ENCODE assay signal across 1 cellular context in the genomic region with DNA sequence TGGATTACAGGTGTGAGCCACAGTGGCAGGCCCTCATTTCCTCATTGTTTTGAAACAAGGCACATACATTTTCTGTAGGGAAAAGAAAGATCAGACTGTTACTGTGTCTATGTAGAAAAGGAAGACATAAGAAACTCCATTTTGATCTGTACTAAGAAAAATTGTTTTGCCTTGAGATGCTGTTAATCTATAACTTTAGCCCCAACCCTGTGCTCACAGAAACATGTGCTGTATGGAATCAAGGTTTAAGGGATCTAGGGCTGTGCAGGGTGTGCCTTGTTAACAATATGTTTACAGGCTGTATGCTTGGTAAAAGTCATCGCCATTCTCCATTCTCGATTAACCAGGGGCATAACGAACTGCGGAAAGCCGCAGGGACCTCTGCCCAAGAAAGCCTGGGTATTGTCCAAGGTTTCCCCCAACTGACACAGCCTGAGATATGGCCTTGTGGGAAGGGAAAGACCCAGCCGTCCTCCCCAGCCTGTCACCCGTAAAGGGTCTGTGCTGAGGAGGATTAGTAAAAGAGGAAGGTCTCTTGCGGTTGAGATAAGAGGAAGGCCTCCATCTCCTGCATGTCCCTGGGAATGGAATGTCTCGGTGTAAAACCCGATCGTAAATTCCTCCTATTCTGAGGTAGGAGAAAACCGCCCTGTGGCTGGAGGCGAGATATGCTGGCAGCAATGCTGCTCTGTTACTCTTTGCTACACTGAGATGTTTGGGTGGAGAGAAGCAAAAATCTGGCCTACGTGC.
A peak's percentile ranks its signal among the peaks of the same experiment; 100 is the strongest.
TF ChIP-seq lines count a peak whose summit lies in the region.
"Not testable (repeated sequence)": the region's sequence is repeated elsewhere in the genome, so short reads cannot be mapped to it uniquely, and the experiment has no call there.

No MANE protein-coding gene starts in this region.

TF ChIP-seq in K562, 482 proteins besides CTCF, POLR2A, EP300 and RAD21 (continued from another document):
- TF ChIP-seq, protein P1, sequence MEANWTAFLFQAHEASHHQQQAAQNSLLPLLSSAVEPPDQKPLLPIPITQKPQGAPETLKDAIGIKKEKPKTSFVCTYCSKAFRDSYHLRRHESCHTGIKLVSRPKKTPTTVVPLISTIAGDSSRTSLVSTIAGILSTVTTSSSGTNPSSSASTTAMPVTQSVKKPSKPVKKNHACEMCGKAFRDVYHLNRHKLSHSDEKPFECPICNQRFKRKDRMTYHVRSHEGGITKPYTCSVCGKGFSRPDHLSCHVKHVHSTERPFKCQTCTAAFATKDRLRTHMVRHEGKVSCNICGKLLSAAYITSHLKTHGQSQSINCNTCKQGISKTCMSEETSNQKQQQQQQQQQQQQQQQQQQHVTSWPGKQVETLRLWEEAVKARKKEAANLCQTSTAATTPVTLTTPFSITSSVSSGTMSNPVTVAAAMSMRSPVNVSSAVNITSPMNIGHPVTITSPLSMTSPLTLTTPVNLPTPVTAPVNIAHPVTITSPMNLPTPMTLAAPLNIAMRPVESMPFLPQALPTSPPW (CRISPR knock-in tag; IDR thresholded peaks at IDR 0.05), result 0 out of 2 replicates have a peak, but pooled peaks have one; percentile 18
- peak; percentile 40; the same call in 1 of the 2 replicates for TF ChIP-seq CBFA2T3 (IDR thresholded peaks at IDR 0.05)
- TF ChIP-seq ZBED1 (IDR thresholded peaks at IDR 0.05), result peak; percentile 43; the same call in 1 of the 2 replicates
- peak; percentile 52; the same call in 1 of the 2 replicates for TF ChIP-seq CXXC5 (CRISPR knock-in tag; IDR thresholded peaks at IDR 0.05)
- peak; percentile 24; the same call in 1 of the 2 replicates for TF ChIP-seq NFIC (IDR thresholded peaks at IDR 0.05)
- 0 out of 2 replicates have a peak, but pooled peaks have one; percentile 50 for TF ChIP-seq PTRF (tag; IDR thresholded peaks at IDR 0.05)
- TF ChIP-seq HINFP (tag; conservative IDR thresholded peaks at IDR 0.05; ENCODE audit: low read depth), result peak; percentile 37; the same call in 1 of the 2 replicates
- TF ChIP-seq ZBTB17 (CRISPR knock-in tag; IDR thresholded peaks at IDR 0.05), result 0 out of 2 replicates have a peak, but pooled peaks have one; percentile 57
- peak; percentile 95 for TF ChIP-seq CTBP1 (IDR thresholded peaks at IDR 0.05; ENCODE audit: borderline replicate concordance)
- TF ChIP-seq ZNF263 (CRISPR knock-in tag; IDR thresholded peaks at IDR 0.05; ENCODE audit: borderline replicate concordance), result peak; percentile 82
- peak; percentile 45; the same call in 1 of the 2 replicates for TF ChIP-seq ZFP1 (CRISPR knock-in tag; IDR thresholded peaks at IDR 0.05)
- TF ChIP-seq NR2C1 (IDR thresholded peaks at IDR 0.05); MYNN (CRISPR knock-in tag; IDR thresholded peaks at IDR 0.05); TEAD4 (CRISPR knock-in tag; IDR thresholded peaks at IDR 0.05; ENCODE audit: borderline replicate concordance): not testable (repeated sequence)
- peak; percentile 56; the same call in 1 of the 2 replicates for TF ChIP-seq NR2C1 (tag; IDR thresholded peaks at IDR 0.05)
- 0 out of 2 replicates have a peak, but pooled peaks have one; percentile 34 for TF ChIP-seq KLF10 (CRISPR knock-in tag; IDR thresholded peaks at IDR 0.05)
- peak; percentile 42; the same call in 1 of the 2 replicates for TF ChIP-seq L3MBTL2 (IDR thresholded peaks at IDR 0.05)
- 0 out of 2 replicates have a peak, but pooled peaks have one; percentile 18 for TF ChIP-seq ZNF57 (CRISPR knock-in tag; IDR thresholded peaks at IDR 0.05)
- peak; percentile 25; the same call in 1 of the 2 replicates for TF ChIP-seq RNF2 (IDR thresholded peaks at IDR 0.05)
- TF ChIP-seq, protein P2, sequence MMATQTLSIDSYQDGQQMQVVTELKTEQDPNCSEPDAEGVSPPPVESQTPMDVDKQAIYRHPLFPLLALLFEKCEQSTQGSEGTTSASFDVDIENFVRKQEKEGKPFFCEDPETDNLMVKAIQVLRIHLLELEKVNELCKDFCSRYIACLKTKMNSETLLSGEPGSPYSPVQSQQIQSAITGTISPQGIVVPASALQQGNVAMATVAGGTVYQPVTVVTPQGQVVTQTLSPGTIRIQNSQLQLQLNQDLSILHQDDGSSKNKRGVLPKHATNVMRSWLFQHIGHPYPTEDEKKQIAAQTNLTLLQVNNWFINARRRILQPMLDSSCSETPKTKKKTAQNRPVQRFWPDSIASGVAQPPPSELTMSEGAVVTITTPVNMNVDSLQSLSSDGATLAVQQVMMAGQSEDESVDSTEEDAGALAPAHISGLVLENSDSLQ (IDR thresholded peaks at IDR 0.05), result peak; percentile 62; the same call in 1 of the 2 replicates
- TF ChIP-seq, protein P3, sequence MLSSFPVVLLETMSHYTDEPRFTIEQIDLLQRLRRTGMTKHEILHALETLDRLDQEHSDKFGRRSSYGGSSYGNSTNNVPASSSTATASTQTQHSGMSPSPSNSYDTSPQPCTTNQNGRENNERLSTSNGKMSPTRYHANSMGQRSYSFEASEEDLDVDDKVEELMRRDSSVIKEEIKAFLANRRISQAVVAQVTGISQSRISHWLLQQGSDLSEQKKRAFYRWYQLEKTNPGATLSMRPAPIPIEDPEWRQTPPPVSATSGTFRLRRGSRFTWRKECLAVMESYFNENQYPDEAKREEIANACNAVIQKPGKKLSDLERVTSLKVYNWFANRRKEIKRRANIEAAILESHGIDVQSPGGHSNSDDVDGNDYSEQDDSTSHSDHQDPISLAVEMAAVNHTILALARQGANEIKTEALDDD (IDR thresholded peaks at IDR 0.05), result peak; percentile 68
- peak; percentile 82; the same call in 1 of the 2 replicates for TF ChIP-seq ESRRA (IDR thresholded peaks at IDR 0.05; ENCODE audit: borderline replicate concordance, low read depth)
- TF ChIP-seq KDM1A (IDR thresholded peaks at IDR 0.05), result 0 out of 4 replicates have a peak, but pooled peaks of 1 of the 2 experiments have one; percentile 17
- 0 out of 2 replicates have a peak, but pooled peaks have one; percentile 50 for TF ChIP-seq MYNN (IDR thresholded peaks at IDR 0.05)
- peak; percentile 80 for TF ChIP-seq ARID1B (IDR thresholded peaks at IDR 0.05)
- TF ChIP-seq ZNF197 (CRISPR knock-in tag; IDR thresholded peaks at IDR 0.05; ENCODE audit: low read depth), result peak; percentile 61; the same call in 1 of the 2 replicates
- TF ChIP-seq DMBX1 (CRISPR knock-in tag; IDR thresholded peaks at IDR 0.05; ENCODE audit: borderline replicate concordance), result peak; percentile 52; the same call in 1 of the 2 replicates
- TF ChIP-seq REST (CRISPR knock-in tag; IDR thresholded peaks at IDR 0.05; ENCODE audit: low read depth), result 0 out of 2 replicates have a peak, but pooled peaks have one; percentile 36
- peak; percentile 29 to 59; a peak in 2 of 4 replicates for TF ChIP-seq TEAD1 (CRISPR knock-in tag; IDR thresholded peaks at IDR 0.05)
- peak; percentile 75; the same call in 1 of the 2 replicates for TF ChIP-seq MTA3 (IDR thresholded peaks at IDR 0.05; ENCODE audit: borderline replicate concordance)
- peak; percentile 65 for TF ChIP-seq TEAD4 (IDR thresholded peaks at IDR 0.05; ENCODE audit: low read length)
- TF ChIP-seq TCF3 (CRISPR knock-in tag; IDR thresholded peaks at IDR 0.05), result peak; percentile 75
- TF ChIP-seq ZBTB7A (IDR thresholded peaks at IDR 0.05; ENCODE audit: borderline replicate concordance, control insufficient read depth, low read depth, low read length), result peak; percentile 80
- TF ChIP-seq MEIS2 (IDR thresholded peaks at IDR 0.05; ENCODE audit: partially characterized antibody), result peak; percentile 68
